In the genomic region with DNA sequence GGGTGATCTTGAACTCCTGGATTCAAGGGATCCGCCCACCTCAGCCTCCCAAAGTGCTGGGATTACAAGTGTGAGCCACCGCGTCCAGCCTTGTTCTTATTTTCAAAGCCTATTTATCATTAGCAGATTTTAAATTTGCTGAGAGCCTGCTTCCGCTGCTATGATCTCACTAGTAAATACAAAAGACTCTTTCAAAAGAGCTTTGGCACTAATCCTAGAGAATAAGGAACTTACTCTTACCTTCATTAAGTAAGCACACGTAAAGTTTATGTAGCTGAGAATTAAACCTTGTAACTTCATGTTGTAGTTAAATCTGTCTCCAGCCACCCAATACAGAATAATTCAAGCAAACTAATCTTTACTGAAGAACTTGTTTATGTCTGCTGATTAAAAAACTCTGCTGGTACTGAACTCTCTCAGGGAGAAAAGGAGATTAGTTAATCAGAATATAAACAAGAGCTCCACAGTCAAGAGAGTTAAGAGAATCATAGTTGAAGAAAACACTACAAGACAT, we compare ENCODE assay signal across 17 cellular contexts.
DNase-seq lines count a peak whose midpoint lies in the region; ATAC-seq, FAIRE-seq and TF ChIP-seq lines count a peak whose summit lies in the region.
"Had no signal": no experiment of that assay in that cellular context is flagged by ENCODE, and none has a peak within 500 bp of the region (broad histone marks: within the 10 kb centered on the region; RNA-seq: fewer than 3 reads in every experiment).

No MANE protein-coding gene starts in this region.

- H3K79me1 ChIP-seq in IMR-90 (ENCODE audit: low read depth in 1 of 2, low read length in 2 of 2): peaks cover 0 to 4% of the 10 kb centered on the region in 2 experiments; a peak in 3 of 4 replicates

- H3K18ac ChIP-seq in IMR-90 (ENCODE audit: low read depth, low read length): no peak overlapping the region

- CTCF ChIA-PET in IMR-90 (lab: Yijun Ruan, JAX): no interaction called here

- no peak overlapping the region for H3K9ac ChIP-seq in IMR-90 (ENCODE audit: low read depth, low read length)

- no peak overlapping the region for H2AK5ac ChIP-seq in IMR-90 (ENCODE audit: low read depth, low read length)

- no peak overlapping the region for H2AK9ac ChIP-seq in IMR-90 (replicated peaks; ENCODE audit: low read depth, low read length, poor library complexity)

- H3K36me3 ChIP-seq in IMR-90 (ENCODE audit: control insufficient read depth, insufficient read depth, low read length) (peaks cover 11% of the 10 kb centered on the region), bronchial epithelial cell (ENCODE audit: control insufficient read depth, insufficient read depth, low read length) (peaks cover 5% of the 10 kb centered on the region)

- ATAC-seq in IMR-90 (ENCODE audit: low read depth) (peak; percentile 68), left ventricle myocardium superior (peak; percentile 60), HG03280 (IDR thresholded peaks at IDR 0.05; ENCODE audit: unreplicated experiment) (no peak), HG02973 (IDR thresholded peaks at IDR 0.05; ENCODE audit: unreplicated experiment) (no peak)
- ATAC-seq: SK-N-SH treated with all-trans-retinoic acid at 6 μM for 48 hours had no signal

- no peaks in the 10 kb centered on the region for H3K9me1 ChIP-seq in IMR-90 (ENCODE audit: insufficient read depth, low read length)

- WGBS in IMR-90 (ENCODE audit: extremely low coverage in 2 of 2, insufficient read length in 1 of 2), 2 experiments: 80% methylated on average over 1 of the region's 5 CpGs; no CpG with 5 or more reads in 1 of the 2 experiments

- peaks cover 76% of the 10 kb centered on the region for H3K36me3 Mint-ChIP-seq in nephron progenitor cell (ENCODE audit: low read depth)

- no peak overlapping the region for H4K5ac ChIP-seq in IMR-90 (ENCODE audit: low read depth, low read length)

- DNase-seq in IMR-90 (peak; percentile 55), bronchial epithelial cell (ENCODE audit: low read depth) (peak; percentile 59), left ventricle myocardium superior (peak; percentile 35), putamen (ENCODE audit: low spot score) (peak; percentile 19), nephron progenitor cell (no peak), middle frontal gyrus (ENCODE audit: extremely low spot score, low spot score) (no peak)
- DNase-seq: activated B cell treated with CpG ODN at 0.5 μM for 24 hours; activated CD8-positive, alpha-beta memory T cell treated with anti-CD3 and anti-CD28 coated beads, Interleukin-2, amount 50 U/mL, for 48 hours; activated naive CD8-positive, alpha-beta T cell treated with anti-CD3 and anti-CD28 coated beads for 36 hours; DND-41; glutamatergic neuron; KBM-7; NCI-H187 treated with DMSO at 0.1 percent for 48 hours had no signal

- H2BK5ac ChIP-seq in IMR-90 (ENCODE audit: low read depth, low read length, poor library complexity, severe bottlenecking): no peak overlapping the region

- H3K27me3 ChIP-seq in IMR-90 (ENCODE audit: control insufficient read depth, insufficient read depth, low read length) (no peaks in the 10 kb centered on the region), bronchial epithelial cell (ENCODE audit: control insufficient read depth, insufficient read depth, low read length) (no peaks in the 10 kb centered on the region)
- H3K27me3 ChIP-seq: vagina had no signal

- H3K4me3 ChIP-seq in IMR-90 (ENCODE audit: insufficient read depth, low read depth, low read length) (no peak overlapping the region), bronchial epithelial cell (ENCODE audit: low read depth, low read length) (no peak overlapping the region)
- H3K4me3 ChIP-seq: vagina had no signal

- intact Hi-C loops in IMR-90 (cut with micrococcal nuclease) (loop anchor here (10.0 kb wide), 1 partner anchor 172 kb away; a partner anchor contains a TSS), left ventricle myocardium superior (cut with micrococcal nuclease) (no loop called here)

- H3K4me2 ChIP-seq in IMR-90 (ENCODE audit: low read depth, low read length): no peak overlapping the region; the same call in 1 of the 2 replicates

- H3K4ac ChIP-seq in IMR-90 (ENCODE audit: low read depth, low read length): no peak overlapping the region

- no peaks in the 10 kb centered on the region; the same call in 1 of the 2 replicates for H4K20me1 ChIP-seq in IMR-90 (ENCODE audit: insufficient read depth, low read length)

- no peak overlapping the region for H3K56ac ChIP-seq in IMR-90 (ENCODE audit: extremely low read depth, insufficient read depth, low read length)

- no peak overlapping the region for H3K27ac ChIP-seq in IMR-90 (ENCODE audit: insufficient read depth, low read length)
- H3K27ac ChIP-seq: vagina had no signal

- POLR2A ChIA-PET in IMR-90 (lab: Charles Lee; ENCODE audit: unreplicated experiment): no interaction called here

- no peak overlapping the region for H4K91ac ChIP-seq in IMR-90 (ENCODE audit: insufficient read depth, low read depth, low read length)

- dilution Hi-C loops in IMR-90 (cut with HindIII; ENCODE audit: low sequenced_read_pairs, unreplicated experiment): no loop called here

- no peaks in the 10 kb centered on the region for H3K27me3 Mint-ChIP-seq in nephron progenitor cell (ENCODE audit: low read depth, poor library complexity)
- H3K27me3 Mint-ChIP-seq: activated B cell treated with CpG ODN at 0.5 μM for 24 hours; activated naive CD8-positive, alpha-beta T cell treated with anti-CD3 and anti-CD28 coated beads for 36 hours had no signal

- no peak overlapping the region for H2BK20ac ChIP-seq in IMR-90 (ENCODE audit: low read depth, low read length)

- H3K27ac Mint-ChIP-seq in nephron progenitor cell: no peak overlapping the region
- H3K27ac Mint-ChIP-seq: activated B cell treated with CpG ODN at 0.5 μM for 24 hours; activated naive CD8-positive, alpha-beta T cell treated with anti-CD3 and anti-CD28 coated beads for 36 hours had no signal

- TF ChIP-seq RAD21 in IMR-90 (IDR thresholded peaks at IDR 0.05; ENCODE audit: low read length): no peak

- H3K4me3 Mint-ChIP-seq in nephron progenitor cell: no peak overlapping the region
- H3K4me3 Mint-ChIP-seq: activated B cell treated with CpG ODN at 0.5 μM for 24 hours; activated naive CD8-positive, alpha-beta T cell treated with anti-CD3 and anti-CD28 coated beads for 36 hours had no signal

- H3K4me1 ChIP-seq in IMR-90 (ENCODE audit: control insufficient read depth, insufficient read depth, low read length): peaks cover 3% of the 10 kb centered on the region; the same call in 1 of the 2 replicates
- H3K4me1 ChIP-seq: vagina had no signal

- peaks cover 32% of the 10 kb centered on the region for H3K9me3 Mint-ChIP-seq in nephron progenitor cell
- H3K9me3 Mint-ChIP-seq: activated B cell treated with CpG ODN at 0.5 μM for 24 hours; activated naive CD8-positive, alpha-beta T cell treated with anti-CD3 and anti-CD28 coated beads for 36 hours had no signal

- H3K14ac ChIP-seq in IMR-90 (replicated peaks; ENCODE audit: low read depth, low read length): no peak overlapping the region

- no peak overlapping the region for H4K8ac ChIP-seq in IMR-90 (ENCODE audit: low read depth in 2 of 2, low read length in 2 of 2)

- no peak overlapping the region for H3K23ac ChIP-seq in IMR-90 (ENCODE audit: low read depth, low read length)

- H2BK120ac ChIP-seq in IMR-90 (ENCODE audit: low read depth, low read length): no peak overlapping the region

- no peaks in the 10 kb centered on the region for H3K4me1 Mint-ChIP-seq in nephron progenitor cell
- H3K4me1 Mint-ChIP-seq: activated B cell treated with CpG ODN at 0.5 μM for 24 hours; activated naive CD8-positive, alpha-beta T cell treated with anti-CD3 and anti-CD28 coated beads for 36 hours had no signal

- in situ Hi-C loops in IMR-90 (cut with MboI; ENCODE audit: low sequenced_read_pairs): no loop called here

- no TSS peak for BruUV-seq in IMR-90 (replicated peaks; lab: Mats Ljungman, UMichigan)

- no peaks in the 10 kb centered on the region for H3K9me3 ChIP-seq in IMR-90 (ENCODE audit: control insufficient read depth, insufficient read depth, low read length)
- H3K9me3 ChIP-seq: vagina had no signal

- no peak for FAIRE-seq in bronchial epithelial cell (lab: Jason Lieb, UNC)

- no peak overlapping the region for H2AFZ ChIP-seq in IMR-90 (replicated peaks; ENCODE audit: low read length, poor library complexity)

- no peak overlapping the region for H2BK15ac ChIP-seq in IMR-90 (ENCODE audit: low read depth, low read length)

- no peak for TF ChIP-seq POLR2A in IMR-90 (IDR thresholded peaks at IDR 0.05; ENCODE audit: low read depth, low read length)

- TF ChIP-seq CTCF in IMR-90 (conservative IDR thresholded peaks at IDR 0.05; ENCODE audit: low read depth, low read length): no peak
- no peak for TF ChIP-seq CTCF in bronchial epithelial cell (IDR thresholded peaks at IDR 0.05; ENCODE audit: insufficient read depth, low read length, severe bottlenecking)
- TF ChIP-seq CTCF in nephron progenitor cell (IDR thresholded peaks at IDR 0.05): no peak

TF ChIP-seq in IMR-90, 13 proteins besides CTCF, POLR2A, EP300 and RAD21 (continues in another document):
- no peak for TF ChIP-seq MXI1 (IDR thresholded peaks at IDR 0.05; ENCODE audit: borderline replicate concordance, low read depth, low read length)
- no peak for TF ChIP-seq CHD1 (IDR thresholded peaks at IDR 0.05; ENCODE audit: low read depth, low read length)
- TF ChIP-seq, protein P1, sequence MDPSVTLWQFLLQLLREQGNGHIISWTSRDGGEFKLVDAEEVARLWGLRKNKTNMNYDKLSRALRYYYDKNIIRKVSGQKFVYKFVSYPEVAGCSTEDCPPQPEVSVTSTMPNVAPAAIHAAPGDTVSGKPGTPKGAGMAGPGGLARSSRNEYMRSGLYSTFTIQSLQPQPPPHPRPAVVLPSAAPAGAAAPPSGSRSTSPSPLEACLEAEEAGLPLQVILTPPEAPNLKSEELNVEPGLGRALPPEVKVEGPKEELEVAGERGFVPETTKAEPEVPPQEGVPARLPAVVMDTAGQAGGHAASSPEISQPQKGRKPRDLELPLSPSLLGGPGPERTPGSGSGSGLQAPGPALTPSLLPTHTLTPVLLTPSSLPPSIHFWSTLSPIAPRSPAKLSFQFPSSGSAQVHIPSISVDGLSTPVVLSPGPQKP (IDR thresholded peaks at IDR 0.05; ENCODE audit: borderline replicate concordance, low read depth, low read length): no peak
- TF ChIP-seq RFX5 (IDR thresholded peaks at IDR 0.05; ENCODE audit: low read depth, low read length): no peak
- TF ChIP-seq MAZ (IDR thresholded peaks at IDR 0.05; ENCODE audit: borderline replicate concordance, low read depth, low read length): no peak
- TF ChIP-seq FOS (IDR thresholded peaks at IDR 0.05; ENCODE audit: low read depth, low read length): no peak
- no peak for TF ChIP-seq CEBPB (IDR thresholded peaks at IDR 0.05; ENCODE audit: low read depth, low read length)
- TF ChIP-seq BHLHE40 (IDR thresholded peaks at IDR 0.05; ENCODE audit: low read depth, low read length): no peak
- no peak for TF ChIP-seq MAFK (IDR thresholded peaks at IDR 0.05; ENCODE audit: low read depth, low read length)

Comparison
In these comparisons a context has a peak if more than half of its experiments do, and no peak if none do; other contexts are left out.
1. ATAC-seq: peak in IMR-90 (single experiment) and left ventricle myocardium superior (single experiment); none in HG03280 (single experiment) and HG02973 (single experiment).
2. DNase-seq: peak in IMR-90 (single experiment), bronchial epithelial cell (single experiment), left ventricle myocardium superior (single experiment) and putamen (single experiment); none in nephron progenitor cell (single experiment) and middle frontal gyrus (single experiment).